In the genomic region with DNA sequence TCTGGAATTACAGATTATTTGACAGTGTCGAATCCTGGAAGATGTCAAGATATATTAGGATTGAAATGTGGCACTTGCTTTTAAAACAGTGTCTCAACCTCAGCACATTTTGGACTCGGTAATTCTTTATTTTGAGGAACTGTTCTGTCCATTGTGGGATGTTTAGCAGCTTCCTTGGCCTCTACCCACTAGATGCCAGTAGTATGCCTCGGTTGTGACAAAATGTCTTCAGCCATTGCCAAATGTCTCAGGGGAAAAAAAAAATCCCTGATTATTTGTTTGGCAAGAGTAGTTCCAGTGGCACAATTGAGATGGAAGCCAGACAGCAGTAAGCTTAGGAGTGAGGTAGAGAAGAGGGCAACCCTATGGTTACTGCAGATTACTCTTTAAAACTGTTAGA, we compare ENCODE assay signal across 18 cellular contexts.
"Had no signal": no experiment of that assay in that cellular context is flagged by ENCODE, and none has a peak within 500 bp of the region (broad histone marks: within the 10 kb centered on the region; RNA-seq: fewer than 3 reads in every experiment).

No MANE protein-coding gene starts in this region.

- H3K4me3 ChIP-seq: body of pancreas, gastrocnemius medialis, heart right ventricle, right atrium auricular region, SJSA1, skin epidermis had no signal

- H3K9me3 ChIP-seq: body of pancreas, gastrocnemius medialis, heart right ventricle, right atrium auricular region, SJSA1 had no signal

- H3K27ac Mint-ChIP-seq: activated CD4-positive, alpha-beta memory T cell treated with anti-CD3 and anti-CD28 coated beads for 36 hours; activated CD4-positive, alpha-beta T cell treated with anti-CD3 and anti-CD28 coated beads for 36 hours; activated naive CD8-positive, alpha-beta T cell treated with anti-CD3 and anti-CD28 coated beads, Interleukin-2, amount 10 ng/mL, durations not matched to agents 7 days and 5 days; natural killer cell treated with Interleukin-12 subunit alpha and Interleukin-12 subunit beta and Interleukin-15 and Interleukin-18, amount 100 ng/mL, for 72 hours; stimulated activated naive CD8-positive, alpha-beta T cell treated with anti-CD3 and anti-CD28 coated beads, Interleukin-15, Interleukin-2, amounts not matched to agents 100 ng/mL and 50 ng/mL, for 24 hours; T-helper 2 cell treated with Interferon-gamma antibody and Interleukin-4, amounts not matched to agents 5 μg/mL and 100 μg/mL, for 36 hours; WTC11 had no signal

- H3K36me3 Mint-ChIP-seq: activated CD4-positive, alpha-beta memory T cell treated with anti-CD3 and anti-CD28 coated beads for 36 hours; activated naive CD8-positive, alpha-beta T cell treated with anti-CD3 and anti-CD28 coated beads, Interleukin-2, amount 10 ng/mL, durations not matched to agents 7 days and 5 days; natural killer cell treated with Interleukin-12 subunit alpha and Interleukin-12 subunit beta and Interleukin-15 and Interleukin-18, amount 100 ng/mL, for 72 hours; WTC11 had no signal

- H3K27ac ChIP-seq: body of pancreas, epithelial cell of prostate, gastrocnemius medialis, heart right ventricle, right atrium auricular region, SJSA1, skin epidermis had no signal

- H3K27me3 ChIP-seq: body of pancreas, gastrocnemius medialis, heart right ventricle, right atrium auricular region, SJSA1 had no signal

- H3K27me3 Mint-ChIP-seq: activated CD4-positive, alpha-beta memory T cell treated with anti-CD3 and anti-CD28 coated beads for 36 hours; activated CD4-positive, alpha-beta T cell treated with anti-CD3 and anti-CD28 coated beads for 36 hours; activated naive CD8-positive, alpha-beta T cell treated with anti-CD3 and anti-CD28 coated beads, Interleukin-2, amount 10 ng/mL, durations not matched to agents 7 days and 5 days; natural killer cell treated with Interleukin-12 subunit alpha and Interleukin-12 subunit beta and Interleukin-15 and Interleukin-18, amount 100 ng/mL, for 72 hours; stimulated activated naive CD8-positive, alpha-beta T cell treated with anti-CD3 and anti-CD28 coated beads, Interleukin-15, Interleukin-2, amounts not matched to agents 100 ng/mL and 50 ng/mL, for 24 hours had no signal

- DNase-seq: activated CD4-positive, alpha-beta memory T cell treated with anti-CD3 and anti-CD28 coated beads for 36 hours; activated CD4-positive, alpha-beta T cell treated with anti-CD3 and anti-CD28 coated beads for 36 hours; activated naive CD4-positive, alpha-beta T cell; activated naive CD8-positive, alpha-beta T cell treated with anti-CD3 and anti-CD28 coated beads, Interleukin-2, amount 10 ng/mL, durations not matched to agents 7 days and 5 days; body of pancreas; gastrocnemius medialis; heart right ventricle; left cardiac atrium; stimulated activated CD4-positive, alpha-beta T cell treated with anti-CD3 and anti-CD28 coated beads, Interleukin-2, amount 100 ng/mL, for 48 hours; trophoblast cell had no signal

- H3K9me3 Mint-ChIP-seq: activated CD4-positive, alpha-beta memory T cell treated with anti-CD3 and anti-CD28 coated beads for 36 hours; activated naive CD8-positive, alpha-beta T cell treated with anti-CD3 and anti-CD28 coated beads, Interleukin-2, amount 10 ng/mL, durations not matched to agents 7 days and 5 days; stimulated activated naive CD8-positive, alpha-beta T cell treated with anti-CD3 and anti-CD28 coated beads, Interleukin-15, Interleukin-2, amounts not matched to agents 100 ng/mL and 50 ng/mL, for 24 hours; T-helper 2 cell treated with Interferon-gamma antibody and Interleukin-4, amounts not matched to agents 5 μg/mL and 100 μg/mL, for 36 hours; WTC11 had no signal

- H3K4me1 Mint-ChIP-seq: activated CD4-positive, alpha-beta T cell treated with anti-CD3 and anti-CD28 coated beads for 36 hours; activated naive CD8-positive, alpha-beta T cell treated with anti-CD3 and anti-CD28 coated beads, Interleukin-2, amount 10 ng/mL, durations not matched to agents 7 days and 5 days; WTC11 had no signal

- H3K4me3 Mint-ChIP-seq: activated CD4-positive, alpha-beta memory T cell treated with anti-CD3 and anti-CD28 coated beads for 36 hours; activated CD4-positive, alpha-beta T cell treated with anti-CD3 and anti-CD28 coated beads for 36 hours; activated naive CD8-positive, alpha-beta T cell treated with anti-CD3 and anti-CD28 coated beads, Interleukin-2, amount 10 ng/mL, durations not matched to agents 7 days and 5 days; natural killer cell treated with Interleukin-12 subunit alpha and Interleukin-12 subunit beta and Interleukin-15 and Interleukin-18, amount 100 ng/mL, for 72 hours; stimulated activated naive CD8-positive, alpha-beta T cell treated with anti-CD3 and anti-CD28 coated beads, Interleukin-15, Interleukin-2, amounts not matched to agents 100 ng/mL and 50 ng/mL, for 24 hours; T-helper 2 cell treated with Interferon-gamma antibody and Interleukin-4, amounts not matched to agents 5 μg/mL and 100 μg/mL, for 36 hours; WTC11 had no signal

- H3K4me1 ChIP-seq: body of pancreas, gastrocnemius medialis, heart right ventricle, right atrium auricular region, SJSA1 had no signal

- H3K36me3 ChIP-seq: gastrocnemius medialis, heart right ventricle, right atrium auricular region, SJSA1 had no signal
